ENCODE assay signal across 8 cellular contexts in genomic region chr3:184513276-184514150, GRCh38. TPM values are rescaled to one million over a fixed set of nuclear protein-coding genes. Genes with fewer than 3 reads are reported as not detected.
DNase-seq lines count a peak whose midpoint lies in the region; ATAC-seq and TF ChIP-seq lines count a peak whose summit lies in the region.

No MANE protein-coding gene starts in this region.

- POLR2A ChIA-PET in Caco-2 (lab: Charles Lee): interaction anchor here (0.8 kb wide), 1 partner anchor 142 kb away, joined by 4 read pairs; no protein-coding TSS in a partner anchor

- no peaks in the 10 kb centered on the region for H3K4me1 Mint-ChIP-seq in Caco-2 (ENCODE audit: low read depth, unreplicated experiment)
- peaks cover 16% of the 10 kb centered on the region for H3K4me1 Mint-ChIP-seq in stimulated activated naive CD8-positive, alpha-beta T cell treated with anti-CD3 and anti-CD28 coated beads, Interleukin-15, amount 100 ng/mL, for 72 hours

- H3K79me2 ChIP-seq in Loucy (ENCODE audit: insufficient read depth, low read length): no peaks in the 10 kb centered on the region

- CTCF ChIA-PET in Caco-2 (lab: Charles Lee): interaction anchor here (0.5 to 4.1 kb wide), 10 partner anchors 10 to 142 kb away, joined by 3 to 117 read pairs (median 3); no protein-coding TSS in a partner anchor

- H3K27ac Mint-ChIP-seq in Caco-2 (ENCODE audit: unreplicated experiment): no peak overlapping the region
- no peak overlapping the region for H3K27ac Mint-ChIP-seq in stimulated activated naive CD8-positive, alpha-beta T cell treated with anti-CD3 and anti-CD28 coated beads, Interleukin-15, amount 100 ng/mL, for 72 hours

- H4K20me1 ChIP-seq in Loucy (ENCODE audit: insufficient read depth, low read length, poor library complexity, severe bottlenecking): no peaks in the 10 kb centered on the region

- peak overlapping the region; percentile 41 for H3K4me2 ChIP-seq in Loucy (ENCODE audit: low read depth, low read length, poor library complexity, severe bottlenecking)

- peaks cover 10% of the 10 kb centered on the region for H3K9me3 Mint-ChIP-seq in Caco-2 (ENCODE audit: unreplicated experiment)
- no peaks in the 10 kb centered on the region for H3K9me3 Mint-ChIP-seq in stimulated activated naive CD8-positive, alpha-beta T cell treated with anti-CD3 and anti-CD28 coated beads, Interleukin-15, amount 100 ng/mL, for 72 hours

- peak; percentile 87 for TF ChIP-seq CTCF in Caco-2 (IDR thresholded peaks at IDR 0.05; ENCODE audit: insufficient read depth in 1 of 2, low read depth in 1 of 2, low read length in 1 of 2, severe bottlenecking in 1 of 2, unreplicated experiment in 1 of 2)
- peak; percentile 77 for TF ChIP-seq CTCF in Loucy (conservative IDR thresholded peaks at IDR 0.05; ENCODE audit: low read length)
- peak; percentile 90 for TF ChIP-seq CTCF in RWPE2 (IDR thresholded peaks at IDR 0.05; ENCODE audit: poor library complexity, severe bottlenecking)

- peaks cover 15% of the 10 kb centered on the region for H3K27me3 Mint-ChIP-seq in Caco-2 (ENCODE audit: insufficient read depth, unreplicated experiment)
- H3K27me3 Mint-ChIP-seq in stimulated activated naive CD8-positive, alpha-beta T cell treated with anti-CD3 and anti-CD28 coated beads, Interleukin-15, amount 100 ng/mL, for 72 hours: peaks cover 85% of the 10 kb centered on the region

- no TSS peak for BruUV-seq in Caco-2 (replicated peaks; lab: Mats Ljungman, UMichigan)

- H3K4me1 ChIP-seq in Caco-2: no peaks in the 10 kb centered on the region
- no peaks in the 10 kb centered on the region for H3K4me1 ChIP-seq in Loucy (ENCODE audit: insufficient read depth, low read length, poor library complexity, severe bottlenecking)
- no peaks in the 10 kb centered on the region for H3K4me1 ChIP-seq in RWPE2 (ENCODE audit: insufficient read depth, poor library complexity, severe bottlenecking)
- peaks cover 5% of the 10 kb centered on the region for H3K4me1 ChIP-seq in neuron (ENCODE audit: insufficient read depth, low read length)

- no peaks in the 10 kb centered on the region for H3K36me3 Mint-ChIP-seq in Caco-2 (ENCODE audit: insufficient read depth, unreplicated experiment)

- DNase-seq in Caco-2 (peak; percentile 84 to 90), RWPE2 (ENCODE audit: low spot score) (no peak), foreskin melanocyte (peak; percentile 45)
- DNase-seq in activated effector memory CD4-positive, alpha-beta T cell treated with anti-CD3 and anti-CD28 coated beads, Interleukin-2, amount 50 U/mL, for 16 hours: peak; percentile 92
- peak; percentile 83 to 84 for DNase-seq in stimulated activated naive CD8-positive, alpha-beta T cell treated with anti-CD3 and anti-CD28 coated beads, Interleukin-15, amount 100 ng/mL, for 72 hours

- H3K27me3 ChIP-seq in Caco-2 (replicated peaks; ENCODE audit: control insufficient read depth, insufficient read depth, low read length): no peaks in the 10 kb centered on the region
- H3K27me3 ChIP-seq in Loucy (ENCODE audit: insufficient read depth, low read length, poor library complexity, severe bottlenecking): no peaks in the 10 kb centered on the region
- H3K27me3 ChIP-seq in RWPE2 (ENCODE audit: insufficient read depth, poor library complexity, severe bottlenecking): peaks cover 38% of the 10 kb centered on the region
- peaks cover 54% of the 10 kb centered on the region for H3K27me3 ChIP-seq in neuron (ENCODE audit: insufficient read depth, low read length)

- intact Hi-C loops in Caco-2 (cut with micrococcal nuclease; ENCODE audit: unreplicated experiment): loop anchor here (1.0 kb wide), 4 partner anchors 31 to 142 kb away; no protein-coding TSS in a partner anchor

- H3F3A ChIP-seq in Loucy (ENCODE audit: low read depth): 0 out of 2 replicates have a peak, but pooled peaks cover 4% of the 10 kb centered on the region

- peak overlapping the region; percentile 33 for H3K4me3 Mint-ChIP-seq in Caco-2 (ENCODE audit: unreplicated experiment)
- H3K4me3 Mint-ChIP-seq in stimulated activated naive CD8-positive, alpha-beta T cell treated with anti-CD3 and anti-CD28 coated beads, Interleukin-15, amount 100 ng/mL, for 72 hours: peak overlapping the region; percentile 62 to 82

- H3K4me3 ChIP-seq in Caco-2 (ENCODE audit: low read depth, low read length) (peak overlapping the region; percentile 59), Loucy (ENCODE audit: low read length, poor library complexity, severe bottlenecking) (peak overlapping the region; percentile 34), RWPE2 (ENCODE audit: severe bottlenecking) (peak overlapping the region; percentile 31), neuron (ENCODE audit: low read length) (no peak overlapping the region)

- H3K9me3 ChIP-seq in Caco-2 (no peaks in the 10 kb centered on the region), Loucy (ENCODE audit: insufficient read depth, low read depth, low read length) (no peaks in the 10 kb centered on the region), RWPE2 (ENCODE audit: severe bottlenecking) (no peaks in the 10 kb centered on the region), neuron (ENCODE audit: low read length) (peaks cover 6% of the 10 kb centered on the region)

- ATAC-seq in GM21825 (IDR thresholded peaks at IDR 0.05; ENCODE audit: unreplicated experiment): peak; percentile 83
- ATAC-seq in RWPE2 (ENCODE audit: low read depth): peak; percentile 98
- peak; percentile 98 for ATAC-seq in stimulated activated naive CD8-positive, alpha-beta T cell treated with anti-CD3 and anti-CD28 coated beads, Interleukin-15, amount 100 ng/mL, for 72 hours

- H3K36me3 ChIP-seq in Caco-2 (ENCODE audit: control insufficient read depth, insufficient read depth, low read length): no peaks in the 10 kb centered on the region
- no peaks in the 10 kb centered on the region for H3K36me3 ChIP-seq in Loucy (ENCODE audit: insufficient read depth, low read length)
- H3K36me3 ChIP-seq in RWPE2 (ENCODE audit: low read depth): no peaks in the 10 kb centered on the region
- no peaks in the 10 kb centered on the region for H3K36me3 ChIP-seq in neuron (ENCODE audit: insufficient read depth, low read length)

- H3K9ac ChIP-seq in Loucy (ENCODE audit: low read depth, low read length, poor library complexity, severe bottlenecking): no peak overlapping the region

- H3K9me2 ChIP-seq in Loucy (replicated peaks; ENCODE audit: low read depth, low read length): no peaks in the 10 kb centered on the region

- no peak overlapping the region for H3K27ac ChIP-seq in RWPE2 (ENCODE audit: poor library complexity, severe bottlenecking)

- peak overlapping the region; percentile 68 for H2AFZ ChIP-seq in Loucy (ENCODE audit: low read length)
- H2AFZ ChIP-seq in neuron (ENCODE audit: low read depth, low read length): peak overlapping the region; percentile 81

RNA-seq across cellular contexts. Expression of gene EPHB3, which starts 48.1 kb away (rescaled TPM):
- total RNA-seq in Caco-2 (2022): 5.6 and 6.9 TPM in 2 replicates
